13 cellular contexts compared by ENCODE assay signal in the genomic region with DNA sequence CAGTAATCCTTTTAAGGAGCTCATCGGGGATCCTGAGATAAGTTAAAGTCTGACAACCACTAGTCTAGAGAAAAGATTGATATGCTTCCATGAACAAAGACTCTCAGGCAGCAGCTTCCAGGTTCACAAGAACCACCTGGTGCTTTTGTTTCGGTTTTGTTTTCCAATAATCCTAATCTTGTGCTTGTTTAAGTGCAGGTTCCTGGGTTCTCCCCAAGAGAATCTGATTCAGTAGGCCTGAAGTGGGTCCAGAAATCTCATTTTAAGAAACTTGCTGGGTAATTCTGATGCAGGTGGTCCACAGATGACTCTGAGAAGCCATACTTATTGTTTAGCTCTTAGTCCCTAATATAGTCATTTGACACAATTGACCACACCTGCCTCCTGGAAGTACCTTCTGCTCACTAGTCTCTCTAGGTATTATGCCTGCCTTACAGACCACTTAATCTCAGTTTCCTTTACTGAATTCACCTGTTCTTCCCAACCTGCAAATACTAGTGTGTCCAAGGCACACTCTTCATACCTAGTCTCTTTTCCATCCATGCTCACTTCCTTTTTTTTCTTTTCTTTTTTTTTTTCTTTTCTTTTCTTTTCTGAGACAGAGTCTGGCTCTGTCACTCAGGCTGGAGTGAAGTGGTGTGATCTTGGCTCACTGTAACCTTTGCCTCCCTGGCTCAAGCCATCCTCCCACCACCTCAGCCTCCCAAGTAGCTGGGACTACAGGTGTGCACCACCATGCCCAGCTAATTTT. TPM values are rescaled to one million over a fixed set of nuclear protein-coding genes. Genes with fewer than 3 reads are reported as not detected.
DNase-seq lines count a peak whose midpoint lies in the region; ATAC-seq, FAIRE-seq and TF ChIP-seq lines count a peak whose summit lies in the region.
"Had no signal": no experiment of that assay in that cellular context is flagged by ENCODE, and none has a peak within 500 bp of the region (broad histone marks: within the 10 kb centered on the region; RNA-seq: fewer than 3 reads in every experiment).

No MANE protein-coding gene starts in this region.

- in situ Hi-C loops in ACHN (cut with HindIII; ENCODE audit: low pct_ligation_motif_present, low pct_unique_long_range_greater_than_20kb, low sequenced_read_pairs), result no loop called here

- H3K4me1 ChIP-seq in CD8-positive, alpha-beta memory T cell (ENCODE audit: insufficient read depth, low read length), result peaks cover 15% of the 10 kb centered on the region

- H3K27me3 Mint-ChIP-seq in CD8-positive, alpha-beta memory T cell, result peaks cover 0 to 5% of the 10 kb centered on the region in 2 donors
- H3K27me3 Mint-ChIP-seq in osteocyte (ENCODE audit: unreplicated experiment), result peaks cover 25% of the 10 kb centered on the region

- peak; percentile 94 for FAIRE-seq in GM19239 (lab: Jason Lieb, UNC)
- FAIRE-seq: endometrium had no signal

- no peak overlapping the region for H3K27ac ChIP-seq in CD8-positive, alpha-beta memory T cell (ENCODE audit: low read depth, low read length)

- H3K9me3 ChIP-seq in CD8-positive, alpha-beta memory T cell (ENCODE audit: low read length), result no peaks in the 10 kb centered on the region

- peak overlapping the region; percentile 14; the same call in 1 of the 2 replicates for H3K4me3 ChIP-seq in GM08714 (ENCODE audit: low read length)
- H3K4me3 ChIP-seq in CD8-positive, alpha-beta memory T cell (ENCODE audit: low read length), result no peak overlapping the region

- peak; percentile 13 for DNase-seq in GM19239 (ENCODE audit: insufficient read length, low spot score)
- DNase-seq in M059J (ENCODE audit: low read depth), result peak; percentile 18
- no peak for DNase-seq in ACHN
- no peak for DNase-seq in CD8-positive, alpha-beta memory T cell
- no peak for DNase-seq in osteocyte (ENCODE audit: extremely low spot score, unreplicated experiment)
- DNase-seq in HEK293T (ENCODE audit: extremely low spot score), result no peak
- DNase-seq: HCEC 1CT, NCI-H2107 had no signal

- CTCF ChIA-PET in CD8-positive, alpha-beta memory T cell (lab: Charles Lee), result no interaction called here
- CTCF ChIA-PET in HEK293T (lab: Yijun Ruan, JAX), result interaction anchor here (0.6 to 0.7 kb wide), 2 partner anchors 11 to 111 kb away, joined by 3 to 8 read pairs; no protein-coding TSS in a partner anchor

- H3K27ac Mint-ChIP-seq in CD8-positive, alpha-beta memory T cell, result no peak overlapping the region
- H3K27ac Mint-ChIP-seq in osteocyte (ENCODE audit: unreplicated experiment), result no peak overlapping the region
- H3K27ac Mint-ChIP-seq: CD4-positive, CD25-positive, alpha-beta regulatory T cell; T-helper 1 cell treated with Interleukin-12 subunit alpha and Interleukin-12 subunit beta and Interleukin-4 antibody, amounts not matched to agents 30 μg/mL and 1 μg/mL, for 36 hours had no signal

- ATAC-seq in HG02840 (IDR thresholded peaks at IDR 0.05; ENCODE audit: low FRiP score, unreplicated experiment), result peak; percentile 74

- peaks cover 20 to 30% (median 24%) of the 10 kb centered on the region in 3 donors for H3K4me1 Mint-ChIP-seq in CD8-positive, alpha-beta memory T cell
- no peaks in the 10 kb centered on the region for H3K4me1 Mint-ChIP-seq in osteocyte (ENCODE audit: unreplicated experiment)

- H3K27me3 ChIP-seq in CD8-positive, alpha-beta memory T cell (ENCODE audit: insufficient read depth, low read length, poor library complexity, severe bottlenecking), result no peaks in the 10 kb centered on the region

- no peaks in the 10 kb centered on the region for H3K36me3 ChIP-seq in CD8-positive, alpha-beta memory T cell (ENCODE audit: insufficient read depth, low read length)

- POLR2A ChIA-PET in CD8-positive, alpha-beta memory T cell (lab: Charles Lee), result interaction anchor here (0.6 kb wide), 1 partner anchor 612 kb away, joined by 3 read pairs; no protein-coding TSS in a partner anchor
- POLR2A ChIA-PET in HEK293T (lab: Yijun Ruan, JAX), result no interaction called here

- H3K36me3 Mint-ChIP-seq in CD8-positive, alpha-beta memory T cell, result peaks cover 0 to 2% (median 0%) of the 10 kb centered on the region in 3 donors
- no peaks in the 10 kb centered on the region for H3K36me3 Mint-ChIP-seq in osteocyte (ENCODE audit: unreplicated experiment)
- H3K36me3 Mint-ChIP-seq: CD4-positive, CD25-positive, alpha-beta regulatory T cell had no signal

- H3K4me3 Mint-ChIP-seq in CD8-positive, alpha-beta memory T cell, result no peak overlapping the region
- H3K4me3 Mint-ChIP-seq in osteocyte (ENCODE audit: unreplicated experiment), result no peak overlapping the region
- H3K4me3 Mint-ChIP-seq: CD4-positive, CD25-positive, alpha-beta regulatory T cell; T-helper 1 cell treated with Interleukin-12 subunit alpha and Interleukin-12 subunit beta and Interleukin-4 antibody, amounts not matched to agents 30 μg/mL and 1 μg/mL, for 36 hours had no signal

- H3K9me3 Mint-ChIP-seq in CD8-positive, alpha-beta memory T cell, result no peaks in the 10 kb centered on the region
- H3K9me3 Mint-ChIP-seq in osteocyte (ENCODE audit: unreplicated experiment), result no peaks in the 10 kb centered on the region
- H3K9me3 Mint-ChIP-seq: T-helper 1 cell treated with Interleukin-12 subunit alpha and Interleukin-12 subunit beta and Interleukin-4 antibody, amounts not matched to agents 30 μg/mL and 1 μg/mL, for 36 hours had no signal

- TF ChIP-seq CTCF in osteocyte (IDR thresholded peaks at IDR 0.05), result no peak

TF ChIP-seq in HEK293T, 16 proteins besides CTCF, POLR2A, EP300 and RAD21:
- TF ChIP-seq NFRKB (IDR thresholded peaks at IDR 0.05) (no peak), CTBP1 (IDR thresholded peaks at IDR 0.05; ENCODE audit: borderline replicate concordance) (no peak), FOXA1 (IDR thresholded peaks at IDR 0.05) (no peak)
- TF ChIP-seq, protein P1, sequence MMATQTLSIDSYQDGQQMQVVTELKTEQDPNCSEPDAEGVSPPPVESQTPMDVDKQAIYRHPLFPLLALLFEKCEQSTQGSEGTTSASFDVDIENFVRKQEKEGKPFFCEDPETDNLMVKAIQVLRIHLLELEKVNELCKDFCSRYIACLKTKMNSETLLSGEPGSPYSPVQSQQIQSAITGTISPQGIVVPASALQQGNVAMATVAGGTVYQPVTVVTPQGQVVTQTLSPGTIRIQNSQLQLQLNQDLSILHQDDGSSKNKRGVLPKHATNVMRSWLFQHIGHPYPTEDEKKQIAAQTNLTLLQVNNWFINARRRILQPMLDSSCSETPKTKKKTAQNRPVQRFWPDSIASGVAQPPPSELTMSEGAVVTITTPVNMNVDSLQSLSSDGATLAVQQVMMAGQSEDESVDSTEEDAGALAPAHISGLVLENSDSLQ (IDR thresholded peaks at IDR 0.05), result no peak
TF ChIP-seq in HEK293T: peak in this region for 0.

RNA-seq across cellular contexts. Expression of a gene that starts 20.5 kb away (rescaled TPM):
- total RNA-seq in M059J (2014; rRNA removed; shearing (Covaris generic)), result 12.8 and 14.7 TPM in 2 replicates
- total RNA-seq in CD8-positive, alpha-beta memory T cell, result 1 to 10 TPM; 1.6 to 2.0 TPM
- polyA plus RNA-seq in CD8-positive, alpha-beta memory T cell, result not detected
- total RNA-seq in osteocyte, result 4.3 TPM in 2 replicates

Comparison
In these comparisons a context has a peak if more than half of its experiments do, and no peak if none do; other contexts are left out.
1. DNase-seq: peak in GM19239 (single experiment) and M059J (single experiment); none in ACHN (single experiment), CD8-positive, alpha-beta memory T cell (0 of 5), osteocyte (single experiment) and HEK293T (single experiment).